Comparison of ENCODE assay signal across 8 cellular contexts in the genomic region with DNA sequence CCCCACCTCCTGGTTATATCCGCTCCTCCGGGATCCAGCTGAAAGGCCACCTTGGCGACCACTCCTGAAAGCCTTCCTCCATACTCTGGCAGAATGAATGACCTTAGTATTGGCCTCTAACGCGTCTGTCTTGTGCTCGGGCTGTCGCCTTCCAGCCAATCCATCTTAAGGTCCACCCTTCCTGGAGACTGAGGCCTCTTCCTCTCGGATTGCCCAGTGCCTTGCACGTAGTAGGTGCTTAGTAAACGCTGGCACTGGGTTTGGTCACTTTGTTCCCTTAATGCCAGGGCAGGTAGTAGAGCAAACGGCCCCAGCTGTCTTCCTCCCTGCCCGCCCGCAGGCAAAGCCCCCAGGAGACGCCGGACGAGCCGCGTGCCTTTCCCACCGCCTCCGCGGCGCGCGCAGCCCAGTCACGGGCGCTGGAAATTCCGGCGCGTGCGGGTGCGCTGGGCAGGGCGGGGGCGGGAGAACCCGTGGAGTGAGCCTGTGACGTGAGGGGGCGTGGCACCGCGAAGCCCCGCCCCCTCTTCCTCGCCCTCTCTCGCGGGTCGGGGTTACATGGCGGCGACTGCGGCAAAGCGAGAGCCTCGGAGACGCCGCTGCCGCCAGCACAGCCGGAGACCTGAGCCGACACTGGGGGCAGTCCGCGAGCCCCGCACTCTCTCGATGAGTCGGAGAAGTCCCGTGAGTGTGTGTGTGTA. TPM values are rescaled to one million over a fixed set of nuclear protein-coding genes. Genes with fewer than 3 reads are reported as not detected.
DNase-seq lines count a peak whose midpoint lies in the region; ATAC-seq and TF ChIP-seq lines count a peak whose summit lies in the region.

Gene MAPK6 (plus strand): TSS at position 527 of the 701 bp plus-strand sequence. CDS start 27,242 bp downstream, outside the sequence.

- POLR2A ChIA-PET in AG04450 (lab: Yijun Ruan, JAX): no interaction called here

- H3K27me3 ChIP-seq in AG04450 (ENCODE audit: control insufficient read depth, insufficient read depth, low read length): no peaks in the 10 kb centered on the region

- peak within 1 kb of the TSS; percentile 99 for H3K27ac ChIP-seq in AG04450 (ENCODE audit: low read depth, low read length)
- peak within 1 kb of the TSS; percentile 95 for H3K27ac ChIP-seq in caudate nucleus (ENCODE audit: low read depth, low read length)

- ATAC-seq in GM18870 (IDR thresholded peaks at IDR 0.05; ENCODE audit: unreplicated experiment): peak; percentile 40
- peak; percentile 60 for ATAC-seq in HG03108 (IDR thresholded peaks at IDR 0.05; ENCODE audit: unreplicated experiment)

- TF ChIP-seq CTCF in AG04450 (IDR thresholded peaks at IDR 0.05; ENCODE audit: low read depth, low read length): no peak

- DNase-seq in AG04450 (ENCODE audit: low read depth, low spot score) (peak; percentile 88), NCI-H226 (peak; percentile 92), caudate nucleus (lab: John Stamatoyannopoulos, UW) (peak in 60 of 61 donors; percentile 44 to 93 (median 86)), islet precursor cell (peak; percentile 96)
- DNase-seq in activated CD4-positive, CD25-positive, alpha-beta regulatory T cell (lab: John Stamatoyannopoulos, UW): peak; percentile 85 to 92 (median 88)
- DNase-seq in stimulated activated CD4-positive, alpha-beta T cell treated with anti-CD3 and anti-CD28 coated beads, Interleukin-12 subunit alpha, Interleukin-12 subunit beta, amount 100 ng/mL, for 4 hours: peak; percentile 95

- H3K9me3 ChIP-seq in AG04450 (ENCODE audit: control insufficient read depth, insufficient read depth, low read length): no peaks in the 10 kb centered on the region; the same call in 1 of the 2 replicates

- peak within 1 kb of the TSS; percentile 91 for H3K4me3 ChIP-seq in AG04450 (ENCODE audit: low read depth, low read length)

- CTCF ChIA-PET in AG04450 (lab: Charles Lee): no interaction called here

RNA-seq across cellular contexts. Expression of gene MAPK6, which starts in this region (rescaled TPM):
- 55.7 and 74.3 TPM in 2 replicates for polyA plus RNA-seq in AG04450 (2011; rRNA removed)
- 49.4 and 66.3 TPM in 2 replicates for polyA minus RNA-seq in AG04450 (2011; rRNA and poly(A)+ RNA removed)

Comparison
In these comparisons a context has a peak if more than half of its experiments do, and no peak if none do; other contexts are left out.
1. Peak in every context shown above with its lines: DNase-seq, ATAC-seq, H3K4me3 ChIP-seq and H3K27ac ChIP-seq.